ENCODE assay signal across 8 cellular contexts in genomic region chr7:55065079-55065478, GRCh38. TPM values are rescaled to one million over a fixed set of nuclear protein-coding genes. Genes with fewer than 3 reads are reported as not detected.
A peak's percentile ranks its signal among the peaks of the same experiment; 100 is the strongest.
DNase-seq lines count a peak whose midpoint lies in the region; ATAC-seq and TF ChIP-seq lines count a peak whose summit lies in the region.

No MANE protein-coding gene starts in this region.

- DNase-seq in ovary (peak in 4 of 5 donors; percentile 59 to 79 (median 65)), left lobe of liver (ENCODE audit: low spot score) (no peak), NCI-H1694 treated with DMSO at 0.1 percent for 48 hours (lab: John Stamatoyannopoulos, UW) (no peak), GM13976 (ENCODE audit: low spot score) (no peak)

- ATAC-seq in GM19023 (IDR thresholded peaks at IDR 0.05; ENCODE audit: unreplicated experiment) (peak; percentile 68), HG03521 (IDR thresholded peaks at IDR 0.05; ENCODE audit: unreplicated experiment) (no peak), left lobe of liver (no peak)

- WGBS in ectodermal cell, 2 experiments = 89% methylated on average over 4 of the region's 4 CpGs
- WGBS in ovary, 3 donors = 2 to 13% (median 11%) methylated on average over 4 of the region's 4 CpGs

- H3K4me1 ChIP-seq in HUES6 (ENCODE audit: control insufficient read depth, insufficient read depth, low read length) = peaks cover 26% of the 10 kb centered on the region
- H3K4me1 ChIP-seq in ectodermal cell (ENCODE audit: control insufficient read depth, insufficient read depth, low read length) = peaks cover 36% of the 10 kb centered on the region
- peaks cover 28% of the 10 kb centered on the region for H3K4me1 ChIP-seq in ovary (ENCODE audit: insufficient read depth)

- H3K36me3 ChIP-seq in HUES6 (ENCODE audit: control insufficient read depth, insufficient read depth, low read length) = no peaks in the 10 kb centered on the region
- no peaks in the 10 kb centered on the region for H3K36me3 ChIP-seq in ectodermal cell (ENCODE audit: control insufficient read depth, insufficient read depth, low read length)
- H3K36me3 ChIP-seq in ovary = no peaks in the 10 kb centered on the region

- H3K9me3 ChIP-seq in HUES6 (ENCODE audit: control insufficient read depth, insufficient read depth, low read depth, low read length) = no peaks in the 10 kb centered on the region
- no peaks in the 10 kb centered on the region for H3K9me3 ChIP-seq in ectodermal cell (ENCODE audit: control insufficient read depth, low read length)
- H3K9me3 ChIP-seq in ovary = no peaks in the 10 kb centered on the region

- no peak for TF ChIP-seq EP300 in ovary (IDR thresholded peaks at IDR 0.05)

- no peak for TF ChIP-seq POLR2A in ovary (IDR thresholded peaks at IDR 0.05)

- H3K27me3 ChIP-seq in HUES6 (ENCODE audit: control insufficient read depth, insufficient read depth, low read length) (no peaks in the 10 kb centered on the region), ectodermal cell (ENCODE audit: control insufficient read depth, insufficient read depth, low read length, poor library complexity, severe bottlenecking) (no peaks in the 10 kb centered on the region), ovary (no peaks in the 10 kb centered on the region)

- no peak for TF ChIP-seq CTCF in ovary (IDR thresholded peaks at IDR 0.05)
- TF ChIP-seq CTCF in GM13976 (IDR thresholded peaks at IDR 0.05; ENCODE audit: borderline replicate concordance, control extremely low read depth, extremely low read depth, insufficient read depth, missing control alignments) = no peak

- H3K27ac ChIP-seq in HUES6 (ENCODE audit: low read depth, low read length) (peak overlapping the region; percentile 37; the same call in 1 of the 2 replicates), ectodermal cell (ENCODE audit: insufficient read depth, low read depth, low read length, poor library complexity, severe bottlenecking) (peak overlapping the region; percentile 78), ovary (peak overlapping the region in 1 of 2 donors; percentile 47)

- intact Hi-C loops in ovary (cut with DNase I) = no loop called here

- in situ Hi-C loops in GM13976 (cut with MboI; ENCODE audit: low sequenced_read_pairs, unreplicated experiment) = no loop called here

- H3K4me3 ChIP-seq in HUES6 (ENCODE audit: low read depth, low read length) = no peak overlapping the region
- H3K4me3 ChIP-seq in ectodermal cell (ENCODE audit: insufficient read depth, low read depth, low read length) = no peak overlapping the region
- H3K4me3 ChIP-seq in ovary = no peak overlapping the region

- H3K9ac ChIP-seq in HUES6 (ENCODE audit: low read length) = no peak overlapping the region

RNA-seq across cellular contexts. Expression of gene EGFR, which starts 46.3 kb away (rescaled TPM):
- polyA plus RNA-seq in ectodermal cell (2013, experiment 1 of 4) = 7.5 TPM
- 5.6 TPM for polyA plus RNA-seq in ectodermal cell (2013, experiment 2 of 4)
- polyA plus RNA-seq in ectodermal cell (2013, experiment 3 of 4) = 6.7 TPM
- 8.4 TPM for polyA plus RNA-seq in ectodermal cell (2013, experiment 4 of 4)
- total RNA-seq in ovary (10 to 100 TPM; 26.3 to 54.6 (median 45.4) TPM), left lobe of liver (90.5 TPM)
- 10 to 100 TPM; 13.0 to 31.5 TPM for polyA plus RNA-seq in ovary

Comparison
In these comparisons a context has a peak if more than half of its experiments do, and no peak if none do; other contexts are left out.
1. DNase-seq: peak in ovary (4 of 5); none in left lobe of liver (single experiment), NCI-H1694 treated with DMSO at 0.1 percent for 48 hours (single experiment) and GM13976 (single experiment).